16 cellular contexts compared by ENCODE assay signal in the genomic region with DNA sequence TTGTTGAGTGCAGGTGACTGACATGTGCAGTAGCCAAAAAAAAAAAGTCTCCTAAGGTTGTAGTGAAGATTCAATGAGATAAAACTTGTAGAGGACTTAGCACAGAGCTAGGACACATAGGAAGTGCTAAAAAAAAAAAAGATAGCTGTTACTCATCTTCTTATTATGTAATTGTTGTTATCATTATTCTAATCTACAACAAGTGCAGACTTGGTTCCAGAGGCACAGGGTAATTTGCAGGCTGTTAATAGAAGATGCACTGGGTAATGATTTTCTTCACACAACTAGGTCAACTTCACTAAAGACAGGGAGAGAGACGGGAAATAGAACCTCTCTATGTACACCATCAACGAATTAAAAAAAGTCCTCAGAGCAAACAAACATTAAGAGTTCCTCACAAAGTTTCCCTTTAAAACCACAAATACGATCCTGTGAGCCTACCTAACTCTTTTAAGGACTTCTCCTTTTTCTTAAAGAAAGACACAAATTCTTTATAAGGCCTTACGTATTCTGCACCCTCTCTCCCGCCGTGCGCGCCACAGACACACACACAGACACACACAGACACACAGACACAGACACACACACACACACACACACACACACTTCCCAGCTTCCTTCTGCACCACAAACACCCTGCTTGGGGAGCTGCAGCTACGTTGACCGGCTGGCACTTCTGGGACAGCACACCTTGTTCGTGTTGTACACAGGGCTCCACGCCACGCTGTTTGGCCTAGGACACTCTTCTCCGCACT. TPM values are rescaled to one million over a fixed set of nuclear protein-coding genes. Genes with fewer than 3 reads are reported as not detected.
DNase-seq lines count a peak whose midpoint lies in the region; ATAC-seq, FAIRE-seq and TF ChIP-seq lines count a peak whose summit lies in the region.
"Had no signal": no experiment of that assay in that cellular context is flagged by ENCODE, and none has a peak within 500 bp of the region (broad histone marks: within the 10 kb centered on the region; RNA-seq: fewer than 3 reads in every experiment).

No MANE protein-coding gene starts in this region.

- intact Hi-C loops in IMR-90 (cut with micrococcal nuclease), result no loop called here
- intact Hi-C loops in right lobe of liver (cut with DNase I), result loop anchor here in 1 of 2 donors (10.0 kb wide), 1 partner anchor 60 kb away; no protein-coding TSS in a partner anchor

- no peak overlapping the region for H2AK5ac ChIP-seq in IMR-90 (ENCODE audit: low read depth, low read length)

- peak overlapping the region; percentile 80 for H3K4me3 Mint-ChIP-seq in T-helper 17 cell
- H3K4me3 Mint-ChIP-seq: activated CD8-positive, alpha-beta T cell treated with anti-CD3 and anti-CD28 coated beads for 36 hours; stimulated activated naive CD8-positive, alpha-beta T cell treated with anti-CD3 and anti-CD28 coated beads, Interleukin-15, Interleukin-2, amounts not matched to agents 100 ng/mL and 50 ng/mL, for 24 hours had no signal

- peaks cover 26% of the 10 kb centered on the region for H3K4me1 Mint-ChIP-seq in T-helper 17 cell

- no peaks in the 10 kb centered on the region for H3K27me3 Mint-ChIP-seq in T-helper 17 cell
- H3K27me3 Mint-ChIP-seq: stimulated activated naive CD8-positive, alpha-beta T cell treated with anti-CD3 and anti-CD28 coated beads, Interleukin-15, Interleukin-2, amounts not matched to agents 100 ng/mL and 50 ng/mL, for 24 hours had no signal

- H4K20me1 ChIP-seq in BLaER1 (no peaks in the 10 kb centered on the region), IMR-90 (ENCODE audit: insufficient read depth, low read length) (no peaks in the 10 kb centered on the region)

- no peaks in the 10 kb centered on the region for H3K36me3 Mint-ChIP-seq in T-helper 17 cell (ENCODE audit: low read depth)

- no peak overlapping the region for H3K27ac ChIP-seq in BLaER1
- H3K27ac ChIP-seq in IMR-90 (ENCODE audit: insufficient read depth, low read length), result no peak overlapping the region
- H3K27ac ChIP-seq in right lobe of liver, result no peak overlapping the region
- H3K27ac ChIP-seq: uterus had no signal

- H3K9ac ChIP-seq in BLaER1, result no peak overlapping the region
- H3K9ac ChIP-seq in IMR-90 (ENCODE audit: low read depth, low read length), result no peak overlapping the region

- no peak overlapping the region for H3K4ac ChIP-seq in IMR-90 (ENCODE audit: low read depth, low read length)

- no TSS peak for BruUV-seq in IMR-90 (replicated peaks; lab: Mats Ljungman, UMichigan)

- no peaks in the 10 kb centered on the region for H3K36me3 ChIP-seq in BLaER1
- no peaks in the 10 kb centered on the region for H3K36me3 ChIP-seq in IMR-90 (ENCODE audit: control insufficient read depth, insufficient read depth, low read length)
- no peaks in the 10 kb centered on the region for H3K36me3 ChIP-seq in right lobe of liver
- H3K36me3 ChIP-seq: uterus had no signal

- no peak overlapping the region for H2BK120ac ChIP-seq in IMR-90 (ENCODE audit: low read depth, low read length)

- H3K9me3 ChIP-seq in BLaER1 (no peaks in the 10 kb centered on the region), IMR-90 (ENCODE audit: control insufficient read depth, insufficient read depth, low read length) (no peaks in the 10 kb centered on the region), T-helper 17 cell (ENCODE audit: control insufficient read depth, low read length, poor library complexity, severe bottlenecking) (no peaks in the 10 kb centered on the region), right lobe of liver (no peaks in the 10 kb centered on the region)
- H3K9me3 ChIP-seq: uterus had no signal

- TF ChIP-seq POLR2A in IMR-90 (IDR thresholded peaks at IDR 0.05; ENCODE audit: low read depth, low read length) (no peak), right lobe of liver (IDR thresholded peaks at IDR 0.05) (no peak)

- no peak overlapping the region for H2BK20ac ChIP-seq in IMR-90 (ENCODE audit: low read depth, low read length)

- no peak overlapping the region for H2AFZ ChIP-seq in IMR-90 (replicated peaks; ENCODE audit: low read length, poor library complexity)

- H3K4me2 ChIP-seq in BLaER1, result peak overlapping the region; percentile 61
- no peak overlapping the region for H3K4me2 ChIP-seq in IMR-90 (ENCODE audit: low read depth, low read length)

- H4K8ac ChIP-seq in IMR-90 (ENCODE audit: low read depth in 2 of 2, low read length in 2 of 2), result no peak overlapping the region

- H3K27me3 ChIP-seq in BLaER1 (no peaks in the 10 kb centered on the region), IMR-90 (ENCODE audit: control insufficient read depth, insufficient read depth, low read length) (no peaks in the 10 kb centered on the region; the same call in 1 of the 2 replicates), right lobe of liver (no peaks in the 10 kb centered on the region)
- H3K27me3 ChIP-seq: uterus had no signal

- no peak for TF ChIP-seq RAD21 in IMR-90 (IDR thresholded peaks at IDR 0.05; ENCODE audit: low read length)

- CTCF ChIA-PET in IMR-90 (lab: Yijun Ruan, JAX), result interaction anchor here (0.6 kb wide), 2 partner anchors 9 to 52 kb away, joined by 3 to 6 read pairs; no protein-coding TSS in a partner anchor

- H3K56ac ChIP-seq in IMR-90 (ENCODE audit: extremely low read depth, insufficient read depth, low read length), result no peak overlapping the region

- no peaks in the 10 kb centered on the region for H3K9me1 ChIP-seq in IMR-90 (ENCODE audit: insufficient read depth, low read length)

- ATAC-seq in IMR-90 (ENCODE audit: low read depth) (no peak), T-helper 17 cell (peak; percentile 80), right lobe of liver (peak; percentile 20 to 61 (median 40)), GM21528 (IDR thresholded peaks at IDR 0.05; ENCODE audit: low FRiP score, unreplicated experiment) (no peak)
- ATAC-seq: activated CD8-positive, alpha-beta T cell treated with anti-CD3 and anti-CD28 coated beads for 36 hours had no signal

- H3K18ac ChIP-seq in IMR-90 (ENCODE audit: low read depth, low read length), result no peak overlapping the region

- no peak overlapping the region for H2BK5ac ChIP-seq in IMR-90 (ENCODE audit: low read depth, low read length, poor library complexity, severe bottlenecking)

- no peak for TF ChIP-seq CTCF in IMR-90 (conservative IDR thresholded peaks at IDR 0.05; ENCODE audit: low read depth, low read length)
- TF ChIP-seq CTCF in right lobe of liver (IDR thresholded peaks at IDR 0.05), result no peak
- no peak for TF ChIP-seq CTCF in D721Med (IDR thresholded peaks at IDR 0.05; ENCODE audit: insufficient read depth, missing control alignments)

- H2AK9ac ChIP-seq in IMR-90 (replicated peaks; ENCODE audit: low read depth, low read length, poor library complexity), result peak overlapping the region; percentile 45

- POLR2A ChIA-PET in IMR-90 (lab: Charles Lee; ENCODE audit: unreplicated experiment), result no interaction called here

- H4K91ac ChIP-seq in IMR-90 (ENCODE audit: insufficient read depth, low read depth, low read length), result no peak overlapping the region

- DNase-seq in IMR-90 (no peak), T-helper 17 cell (no peak), right lobe of liver (peak; percentile 42 to 70 (median 61)), GM19240 (ENCODE audit: insufficient read length, low spot score) (no peak), D721Med (ENCODE audit: insufficient read length, low spot score) (no peak), NCI-H2029 treated with DMSO at 0.1 percent for 48 hours (lab: John Stamatoyannopoulos, UW) (no peak)
- DNase-seq: activated CD8-positive, alpha-beta T cell treated with anti-CD3 and anti-CD28 coated beads for 36 hours; amniotic stem cell; Calu3; NCI-H146; NCI-H345; posterior cingulate gyrus; uterus had no signal

- no peak overlapping the region for H3K14ac ChIP-seq in IMR-90 (replicated peaks; ENCODE audit: low read depth, low read length)

- no peaks in the 10 kb centered on the region for H3K79me1 ChIP-seq in IMR-90 (ENCODE audit: low read depth in 1 of 2, low read length in 2 of 2)

- no peak overlapping the region for H4K5ac ChIP-seq in IMR-90 (ENCODE audit: low read depth, low read length)

- FAIRE-seq in D721Med (lab: Jason Lieb, UNC), result no peak

- no peak overlapping the region for H3K4me3 ChIP-seq in BLaER1
- no peak overlapping the region for H3K4me3 ChIP-seq in IMR-90 (ENCODE audit: insufficient read depth, low read depth, low read length)
- no peak overlapping the region for H3K4me3 ChIP-seq in right lobe of liver
- H3K4me3 ChIP-seq: uterus had no signal

- no peak overlapping the region for H2BK15ac ChIP-seq in IMR-90 (ENCODE audit: low read depth, low read length)

- peaks cover 39% of the 10 kb centered on the region for H3K4me1 ChIP-seq in BLaER1
- no peaks in the 10 kb centered on the region for H3K4me1 ChIP-seq in IMR-90 (ENCODE audit: control insufficient read depth, insufficient read depth, low read length)
- H3K4me1 ChIP-seq in right lobe of liver, result peaks cover 0 to 36% (median 17%) of the 10 kb centered on the region in 4 donors
- H3K4me1 ChIP-seq: uterus had no signal

- in situ Hi-C loops in IMR-90 (cut with MboI; ENCODE audit: low sequenced_read_pairs), result no loop called here

- no peak overlapping the region for H3K23ac ChIP-seq in IMR-90 (ENCODE audit: low read depth, low read length)

- peak overlapping the region; percentile 32 for H3K27ac Mint-ChIP-seq in T-helper 17 cell
- H3K27ac Mint-ChIP-seq: activated CD8-positive, alpha-beta T cell treated with anti-CD3 and anti-CD28 coated beads for 36 hours had no signal

- WGBS in IMR-90 (ENCODE audit: extremely low coverage in 2 of 2, insufficient read length in 1 of 2), 2 experiments, result 95% methylated on average over 11 of the region's 14 CpGs; no CpG with 5 or more reads in 1 of the 2 experiments
- 36% methylated on average over 14 of the region's 14 CpGs for WGBS in right lobe of liver (ENCODE audit: insufficient coverage, low coverage, low lambda C conversion rate, missing lambda C conversion rate)

- dilution Hi-C loops in IMR-90 (cut with HindIII; ENCODE audit: low sequenced_read_pairs, unreplicated experiment), result no loop called here

TF ChIP-seq in IMR-90, 13 proteins besides CTCF, POLR2A, EP300 and RAD21:
- no peak for TF ChIP-seq USF2 (IDR thresholded peaks at IDR 0.05; ENCODE audit: low read depth, low read length)

RNA-seq across cellular contexts. Expression of gene GADD45A, which starts 49.8 kb away (rescaled TPM):
- total RNA-seq in IMR-90 (2012; rRNA removed) (10.9 and 16.7 TPM in 2 replicates), T-helper 17 cell (10 to 100 TPM; 25.4 to 65.6 TPM), right lobe of liver (10 to 100 TPM; 14.1 to 66.4 (median 43.6) TPM)
- polyA plus RNA-seq in IMR-90 (2012; rRNA removed), result 114 and 129 TPM in 2 replicates
- polyA plus RNA-seq in IMR-90 (2012; cell fraction: cytosol; rRNA removed), result 128 and 171 TPM in 2 replicates
- polyA plus RNA-seq in IMR-90 (2012; cell fraction: nucleus; rRNA removed; ENCODE audit: low replicate concordance), result 210 and 388 TPM in 2 replicates

Comparison
In these comparisons a context has a peak if more than half of its experiments do, and no peak if none do; other contexts are left out.
1. ATAC-seq: peak in T-helper 17 cell (single experiment) and right lobe of liver (4 of 4); none in IMR-90 (single experiment) and GM21528 (single experiment).
2. DNase-seq: peak in right lobe of liver (3 of 3); none in IMR-90 (single experiment), T-helper 17 cell (0 of 3), GM19240 (single experiment), D721Med (single experiment) and NCI-H2029 treated with DMSO at 0.1 percent for 48 hours (single experiment).